Comparison of ENCODE assay signal across 1 cellular context in genomic region chr19:13051581-13052165, GRCh38.
A peak's percentile ranks its signal among the peaks of the same experiment; 100 is the strongest.
TF ChIP-seq lines count a peak whose summit lies in the region.

No MANE protein-coding gene starts in this region.

TF ChIP-seq in IMR-90, 13 proteins besides CTCF, POLR2A, EP300 and RAD21:
- TF ChIP-seq MAZ (IDR thresholded peaks at IDR 0.05; ENCODE audit: borderline replicate concordance, low read depth, low read length) (peak; percentile 27; the same call in 1 of the 2 replicates), ELK1 (IDR thresholded peaks at IDR 0.05; ENCODE audit: borderline replicate concordance, low read depth, low read length) (no peak), MXI1 (IDR thresholded peaks at IDR 0.05; ENCODE audit: borderline replicate concordance, low read depth, low read length) (0 out of 2 replicates have a peak, but pooled peaks have one; percentile 13)
